In genomic region chr18:60892441-60892840, GRCh38 we compare ENCODE assay signal across 17 cellular contexts.
A peak's percentile ranks its signal among the peaks of the same experiment; 100 is the strongest.
DNase-seq lines count a peak whose midpoint lies in the region; ATAC-seq, FAIRE-seq and TF ChIP-seq lines count a peak whose summit lies in the region.
"Had no signal": no experiment of that assay in that cellular context is flagged by ENCODE, and none has a peak within 500 bp of the region (broad histone marks: within the 10 kb centered on the region; RNA-seq: fewer than 3 reads in every experiment).

No MANE protein-coding gene starts in this region.

- CTCF ChIA-PET in A549 (lab: Yijun Ruan, JAX), result no interaction called here

- no peaks in the 10 kb centered on the region for H3K9me3 ChIP-seq in A549
- H3K9me3 ChIP-seq: left ventricle myocardium inferior, transverse colon had no signal

- H3K4me1 ChIP-seq in A549, result no peaks in the 10 kb centered on the region
- H3K4me1 ChIP-seq: left ventricle myocardium inferior, transverse colon had no signal

- no peak for TF ChIP-seq CTCF in A549 (IDR thresholded peaks at IDR 0.05)
- no peak for TF ChIP-seq CTCF in choroid plexus epithelial cell (conservative IDR thresholded peaks at IDR 0.05; ENCODE audit: low read depth, low read length)
- no peak for TF ChIP-seq CTCF in fibroblast of villous mesenchyme (IDR thresholded peaks at IDR 0.05; ENCODE audit: insufficient read depth, low read depth, low read length)

- no peak for FAIRE-seq in A549 (lab: Jason Lieb, UNC)

- no peak for TF ChIP-seq POLR2A in A549 (IDR thresholded peaks at IDR 0.05; ENCODE audit: low read length)

- no peak for TF ChIP-seq RAD21 in A549 (conservative IDR thresholded peaks at IDR 0.05 in 1 of 2, IDR thresholded peaks at IDR 0.05 in 1 of 2)

- no peak for TF ChIP-seq EP300 in A549 (IDR thresholded peaks at IDR 0.05)

- H3K4me2 ChIP-seq in A549, result 0 out of 3 replicates have a peak overlapping the region, but pooled peaks have one; percentile 2

- no peak for DNase-seq in A549 (ENCODE audit: low read depth in 1 of 2, low spot score in 1 of 2)
- DNase-seq in LHCN-M2 (ENCODE audit: low read depth), result peak; percentile 46
- peak; percentile 59 for DNase-seq in choroid plexus epithelial cell (ENCODE audit: low read depth)
- peak; percentile 6 for DNase-seq in fibroblast of villous mesenchyme (ENCODE audit: low read depth)
- DNase-seq in stimulated activated naive CD8-positive, alpha-beta T cell treated with anti-CD3 and anti-CD28 coated beads, Interleukin-15, Interleukin-2, amounts not matched to agents 100 U/mL and 50 U/mL, for 24 hours, result no peak
- DNase-seq in activated T-cell treated with anti-CD3 and anti-CD28 coated beads, Interleukin-2, amount 50 U/mL, for 48 hours, result no peak
- DNase-seq in activated CD4-positive, alpha-beta T cell treated with anti-CD3 and anti-CD28 coated beads for 48 hours, result no peak
- DNase-seq: activated CD8-positive, alpha-beta T cell treated with anti-CD3 and anti-CD28 coated beads, Interleukin-2, amount 10 ng/mL, durations not matched to agents 7 days and 5 days; activated T-cell treated with anti-CD3 and anti-CD28 coated beads, Interleukin-2, amount 50 U/mL, for 4 hours; left ventricle myocardium inferior; NCI-H2029; right cardiac atrium; SHP77 treated with DMSO at 0.1 percent for 48 hours; stimulated activated naive B cell treated with anti-CD40 and anti-IgM and Interleukin-4, amounts not matched to agents 10 μg/mL and 1 μg/mL and 100 μg/mL, for 72 hours; transverse colon had no signal

- H3K27ac ChIP-seq in A549, result no peak overlapping the region
- H3K27ac ChIP-seq: cardiac muscle cell, left ventricle myocardium inferior, transverse colon had no signal

- POLR2A ChIA-PET in A549 (lab: Yijun Ruan, JAX), result no interaction called here

- no peak for ATAC-seq in A549
- no peak for ATAC-seq in stimulated activated naive CD8-positive, alpha-beta T cell treated with anti-CD3 and anti-CD28 coated beads, Interleukin-15, Interleukin-2, amounts not matched to agents 100 U/mL and 50 U/mL, for 24 hours
- ATAC-seq in HG03354 (IDR thresholded peaks at IDR 0.05; ENCODE audit: poor library complexity, severe bottlenecking, unreplicated experiment), result no peak
- ATAC-seq: activated CD8-positive, alpha-beta T cell treated with anti-CD3 and anti-CD28 coated beads, Interleukin-2, amount 10 ng/mL, durations not matched to agents 7 days and 5 days; activated T-cell treated with anti-CD3 and anti-CD28 coated beads, Interleukin-2, amount 50 U/mL, for 4 hours; right cardiac atrium; stimulated activated naive B cell treated with anti-CD40 and anti-IgM and Interleukin-4, amounts not matched to agents 10 μg/mL and 1 μg/mL and 100 μg/mL, for 72 hours had no signal

- no peak overlapping the region for H3K4me3 ChIP-seq in A549
- H3K4me3 ChIP-seq in choroid plexus epithelial cell (ENCODE audit: low read depth, low read length), result no peak overlapping the region
- no peak overlapping the region for H3K4me3 ChIP-seq in fibroblast of villous mesenchyme (ENCODE audit: low read depth, low read length)
- H3K4me3 ChIP-seq: cardiac muscle cell, left ventricle myocardium inferior, transverse colon had no signal

TF ChIP-seq in A549, 52 proteins besides CTCF, POLR2A, EP300 and RAD21:
- TF ChIP-seq GATA3 (IDR thresholded peaks at IDR 0.05; ENCODE audit: borderline replicate concordance) (no peak), MAFK (IDR thresholded peaks at IDR 0.05; ENCODE audit: partially characterized antibody) (no peak), JUNB (IDR thresholded peaks at IDR 0.05) (no peak), HDAC2 (IDR thresholded peaks at IDR 0.05) (no peak), CBX2 (IDR thresholded peaks at IDR 0.05; ENCODE audit: borderline replicate concordance, low read depth) (no peak), RFX5 (IDR thresholded peaks at IDR 0.05) (no peak), NFE2L2 (conservative IDR thresholded peaks at IDR 0.05; ENCODE audit: low read length) (no peak), ESRRA (IDR thresholded peaks at IDR 0.05; ENCODE audit: borderline replicate concordance, low read length) (no peak)

Comparison
In these comparisons a context has a peak if more than half of its experiments do, and no peak if none do; other contexts are left out.
1. DNase-seq: peak in LHCN-M2 (single experiment), choroid plexus epithelial cell (single experiment) and fibroblast of villous mesenchyme (single experiment); none in A549 (0 of 2), stimulated activated naive CD8-positive, alpha-beta T cell treated with anti-CD3 and anti-CD28 coated beads, Interleukin-15, Interleukin-2, amounts not matched to agents 100 U/mL and 50 U/mL, for 24 hours (single experiment), activated T-cell treated with anti-CD3 and anti-CD28 coated beads, Interleukin-2, amount 50 U/mL, for 48 hours (0 of 2) and activated CD4-positive, alpha-beta T cell treated with anti-CD3 and anti-CD28 coated beads for 48 hours (single experiment).